In the genomic region with DNA sequence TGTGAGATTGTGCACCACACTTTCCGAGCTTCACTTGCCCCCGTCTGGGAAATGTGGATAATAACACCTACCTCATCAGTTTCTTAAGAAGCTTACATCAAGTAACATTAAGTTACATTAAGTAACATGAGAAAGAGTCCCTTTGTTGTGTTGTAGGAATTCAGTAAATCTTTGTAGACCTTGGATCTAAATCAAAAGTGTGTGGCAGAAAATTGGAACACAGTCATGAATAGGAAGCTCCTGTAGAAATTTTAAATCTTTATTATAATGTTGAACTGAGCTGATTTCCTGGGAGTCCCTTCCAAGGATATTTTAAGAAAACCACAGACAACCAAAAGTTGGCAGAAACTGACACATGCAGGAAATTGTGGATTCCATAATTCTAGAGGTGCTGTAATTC, we compare ENCODE assay signal across 28 cellular contexts. TPM values are rescaled to one million over a fixed set of nuclear protein-coding genes. Genes with fewer than 3 reads are reported as not detected.
DNase-seq lines count a peak whose midpoint lies in the region; ATAC-seq, FAIRE-seq and TF ChIP-seq lines count a peak whose summit lies in the region.
"Had no signal": no experiment of that assay in that cellular context is flagged by ENCODE, and none has a peak within 500 bp of the region (broad histone marks: within the 10 kb centered on the region; RNA-seq: fewer than 3 reads in every experiment).

No MANE protein-coding gene starts in this region.

- H3K4me2 ChIP-seq in BLaER1 treated with 17β-estradiol and CSF1 and Interleukin-3, amounts not matched to agents 10 nM and 100 nM = peak overlapping the region; percentile 11 to 66 (median 47); a peak in 19 of 22 replicates
- H3K4me2 ChIP-seq in PC-3 (ENCODE audit: low read length) = no peak overlapping the region
- H3K4me2 ChIP-seq: smooth muscle cell had no signal

- BruUV-seq in PC-3 (replicated peaks; lab: Mats Ljungman, UMichigan) = no TSS peak

- 0 out of 22 replicates have a peak overlapping the region, but pooled peaks of 1 of the 11 experiments have one; percentile 6 for H3K9ac ChIP-seq in BLaER1 treated with 17β-estradiol and CSF1 and Interleukin-3, amounts not matched to agents 10 nM and 100 nM
- H3K9ac ChIP-seq in PC-3 (ENCODE audit: low read length) = no peak overlapping the region

- H3K27me3 ChIP-seq in BLaER1 treated with 17β-estradiol and CSF1 and Interleukin-3, amounts not matched to agents 10 nM and 100 nM = peaks cover 6 to 10% (median 9%) of the 10 kb centered on the region in 11 experiments
- H3K27me3 ChIP-seq in PC-3 (ENCODE audit: low read length) (no peaks in the 10 kb centered on the region), small intestine (ENCODE audit: control insufficient read depth in 2 of 2, insufficient read depth in 2 of 2, low read length in 2 of 2) (no peaks in the 10 kb centered on the region)
- H3K27me3 ChIP-seq: BE2C, SJSA1 had no signal

- H3F3A ChIP-seq in PC-3 (ENCODE audit: low read length, unreplicated experiment) = no peaks in the 10 kb centered on the region

- no peak for TF ChIP-seq CTCF in PC-3 (conservative IDR thresholded peaks at IDR 0.05; ENCODE audit: low read depth, low read length)
- TF ChIP-seq CTCF in cardiac fibroblast (IDR thresholded peaks at IDR 0.05; ENCODE audit: low read depth, low read length) = no peak

- no peaks in the 10 kb centered on the region for H3K9me3 ChIP-seq in BLaER1 treated with 17β-estradiol and CSF1 and Interleukin-3, amounts not matched to agents 10 nM and 100 nM (replicated peaks in 1 of 11)
- H3K9me3 ChIP-seq in PC-3 (ENCODE audit: low read length) (no peaks in the 10 kb centered on the region), small intestine (ENCODE audit: control insufficient read depth, low read depth) (no peaks in the 10 kb centered on the region)
- H3K9me3 ChIP-seq: BE2C, SJSA1, stomach, thyroid gland had no signal

- no peaks in the 10 kb centered on the region for H3K9me2 ChIP-seq in PC-3 (replicated peaks; ENCODE audit: low read length)

- FAIRE-seq in small intestine (lab: Jason Lieb, UNC) (no peak), frontal cortex (lab: Jason Lieb, UNC) (no peak)
- FAIRE-seq: GM18507, HTR-8/SVneo, K562 had no signal

- POLR2A ChIA-PET in PC-3 (lab: Charles Lee; ENCODE audit: unreplicated experiment) = no interaction called here

- peaks cover 18 to 25% (median 21%) of the 10 kb centered on the region in 10 experiments for H3K4me1 ChIP-seq in BLaER1 treated with 17β-estradiol and CSF1 and Interleukin-3, amounts not matched to agents 10 nM and 100 nM
- H3K4me1 ChIP-seq in PC-3 (ENCODE audit: insufficient read depth, low read length) = peaks cover 5% of the 10 kb centered on the region; the same call in 1 of the 2 replicates
- no peaks in the 10 kb centered on the region for H3K4me1 ChIP-seq in small intestine (ENCODE audit: control insufficient read depth in 2 of 2, insufficient read depth in 1 of 2, low read depth in 1 of 2, low read length in 1 of 2)
- H3K4me1 ChIP-seq: BE2C had no signal

- peak; percentile 10 for DNase-seq in PC-3
- peak; percentile 43 to 73 for DNase-seq in cardiac fibroblast (ENCODE audit: low read depth in 2 of 2)
- peak; percentile 17 for DNase-seq in iris pigment epithelial cell (ENCODE audit: low read depth)
- DNase-seq in HK-2 (ENCODE audit: unreplicated experiment) = no peak
- no peak for DNase-seq in small intestine
- DNase-seq in NCI-H226 = no peak
- DNase-seq in frontal cortex (ENCODE audit: low spot score in 2 of 2) = no peak
- DNase-seq: activated CD4-positive, alpha-beta T cell treated with anti-CD3 and anti-CD28 coated beads for 1 hour; activated CD8-positive, alpha-beta T cell treated with anti-CD3 and anti-CD28 coated beads for 36 hours; activated naive CD8-positive, alpha-beta T cell treated with anti-CD3 and anti-CD28 coated beads, Interleukin-2, amount 10 ng/mL, durations not matched to agents 7 days and 5 days; BE2C; glutamatergic neuron; H9; midbrain; MM.1S; NCI-H1417 treated with DMSO at 0.1 percent for 48 hours; NCI-H2081 treated with DMSO at 0.1 percent for 48 hours; NCI-H748 treated with DMSO at 0.1 percent for 48 hours; stimulated activated CD4-positive, alpha-beta T cell treated with anti-CD3 and anti-CD28 coated beads, Interleukin-1b, Interleukin-23, amount 100 ng/mL, for 48 hours; stomach; thyroid gland had no signal

- H3K4me3 ChIP-seq in BLaER1 treated with 17β-estradiol and CSF1 and Interleukin-3, amounts not matched to agents 10 nM and 100 nM = no peak overlapping the region
- H3K4me3 ChIP-seq in PC-3 (ENCODE audit: low read length) = no peak overlapping the region
- H3K4me3 ChIP-seq in cardiac fibroblast (replicated peaks in 1 of 2; ENCODE audit: low read depth in 2 of 2, low read length in 2 of 2) = no peak overlapping the region
- H3K4me3 ChIP-seq in small intestine (ENCODE audit: low read depth in 1 of 2, low read length in 2 of 2) = no peak overlapping the region
- H3K4me3 ChIP-seq: K562, SJSA1, smooth muscle cell, stomach, thyroid gland had no signal

- H4K20me1 ChIP-seq in BLaER1 treated with 17β-estradiol and CSF1 and Interleukin-3, amounts not matched to agents 10 nM and 100 nM = no peaks in the 10 kb centered on the region
- H4K20me1 ChIP-seq in PC-3 (ENCODE audit: low read length) = no peaks in the 10 kb centered on the region

- no peak overlapping the region for H3K27ac ChIP-seq in BLaER1 treated with 17β-estradiol and CSF1 and Interleukin-3, amounts not matched to agents 10 nM and 100 nM
- no peak overlapping the region for H3K27ac ChIP-seq in PC-3 (ENCODE audit: low read length)
- no peak overlapping the region for H3K27ac ChIP-seq in small intestine (ENCODE audit: low read depth in 1 of 2, low read length in 1 of 2)
- H3K27ac ChIP-seq: SJSA1, stomach, thyroid gland had no signal

- H3K79me2 ChIP-seq in PC-3 (ENCODE audit: low read length) = no peaks in the 10 kb centered on the region

- intact Hi-C loops in PC-3 (cut with micrococcal nuclease) = loop anchor here (2.0 kb wide), 1 partner anchor 708 kb away; no protein-coding TSS in a partner anchor

- H2AFZ ChIP-seq in PC-3 (ENCODE audit: low read length) = no peak overlapping the region

- H3K36me3 ChIP-seq in BLaER1 treated with 17β-estradiol and CSF1 and Interleukin-3, amounts not matched to agents 10 nM and 100 nM = no peaks in the 10 kb centered on the region
- no peaks in the 10 kb centered on the region for H3K36me3 ChIP-seq in PC-3 (ENCODE audit: low read depth, low read length)
- H3K36me3 ChIP-seq in small intestine (ENCODE audit: control insufficient read depth in 2 of 2, insufficient read depth in 2 of 2, low read length in 2 of 2) = no peaks in the 10 kb centered on the region
- H3K36me3 ChIP-seq: BE2C, SJSA1, stomach, thyroid gland had no signal

- 81 to 88% (median 86%) methylated on average over 2 of the region's 2 CpGs for WGBS in small intestine, 3 donors

- ATAC-seq in PC-3 = peak; percentile 59
- ATAC-seq: activated CD8-positive, alpha-beta T cell treated with anti-CD3 and anti-CD28 coated beads for 36 hours; K562; natural killer cell treated with Interleukin-12 subunit alpha and Interleukin-12 subunit beta and Interleukin-15 and Interleukin-18, amount 100 ng/mL, for 72 hours had no signal

- CTCF ChIA-PET in PC-3 (lab: Charles Lee) = no interaction called here

RNA-seq across cellular contexts. Expression of gene ENOX1, which starts 5.7 kb away (rescaled TPM):
- total RNA-seq in PC-3 (2014; rRNA removed) = 0.81 and 0.95 TPM in 2 replicates
- under 1 TPM in 2 of 3 donors, not detected in 1; 0.27 to 0.87 TPM for polyA plus RNA-seq in small intestine
- total RNA-seq in frontal cortex = 50.5 TPM
- total RNA-seq: activated naive CD8-positive, alpha-beta T cell treated with anti-CD3 and anti-CD28 coated beads, Interleukin-2, amount 10 ng/mL, durations not matched to agents 7 days and 5 days; K562 had no signal
- polyA plus RNA-seq: K562 had no signal

Comparison
In these comparisons a context has a peak if more than half of its experiments do, and no peak if none do; other contexts are left out.
1. DNase-seq: peak in PC-3 (single experiment), cardiac fibroblast (2 of 2) and iris pigment epithelial cell (single experiment); none in HK-2 (single experiment), small intestine (single experiment), NCI-H226 (single experiment) and frontal cortex (0 of 2).
2. RNA of gene ENOX1, which starts 5.7 kb away (total RNA-seq): 50.5 TPM in frontal cortex (single experiment); 0.81 to 0.95 TPM in PC-3; every median in the first group is over 10 times any median in the second.